ENCODE assay signal across 39 cellular contexts in the genomic region with DNA sequence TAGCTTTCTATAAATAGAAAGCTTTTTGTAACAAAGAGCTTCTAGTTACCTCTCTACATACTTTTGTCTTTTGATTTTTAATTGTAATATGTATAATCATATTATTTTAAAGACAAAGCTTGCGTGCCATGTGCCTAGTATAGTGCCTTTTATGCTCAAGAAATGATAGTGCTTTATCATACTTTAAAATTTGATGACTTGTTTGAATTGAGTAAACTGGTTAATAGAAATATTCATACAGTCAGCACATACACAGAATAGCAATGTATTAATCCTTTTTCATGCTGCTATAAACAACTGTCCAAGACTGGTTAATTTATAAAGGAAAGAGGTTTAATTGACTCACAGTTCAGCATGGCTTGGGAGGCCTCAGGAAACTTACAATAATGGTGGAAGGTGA.
"Had no signal": no experiment of that assay in that cellular context is flagged by ENCODE, and none has a peak within 500 bp of the region (broad histone marks: within the 10 kb centered on the region; RNA-seq: fewer than 3 reads in every experiment).

No MANE protein-coding gene starts in this region.

- H3K4me1 Mint-ChIP-seq: activated naive CD4-positive, alpha-beta T cell treated with anti-CD3 and anti-CD28 coated beads, Interleukin-2, amount 10 ng/mL, durations not matched to agents 7 days and 5 days; activated naive CD4-positive, alpha-beta T cell treated with anti-CD3 and anti-CD28 coated beads, Interleukin-2, amount 50 U/mL, for 24 hours; activated naive CD8-positive, alpha-beta T cell treated with anti-CD3 and anti-CD28 coated beads for 36 hours; activated naive CD8-positive, alpha-beta T cell treated with anti-CD3 and anti-CD28 coated beads, Interleukin-2, amount 10 ng/mL, durations not matched to agents 7 days and 5 days; activated naive CD8-positive, alpha-beta T cell treated with anti-CD3 and anti-CD28 coated beads, Interleukin-2, amount 50 U/mL, for 24 hours; activated T-helper 17 cell treated with anti-CD3 and anti-CD28 coated beads, Interleukin-2, amount 50 U/mL, for 72 hours; brain; central memory CD8-positive, alpha-beta T cell had no signal

- H3K9me3 ChIP-seq: adrenal gland, ascending aorta, body of pancreas, breast epithelium had no signal

- H3K36me3 Mint-ChIP-seq: activated naive CD4-positive, alpha-beta T cell treated with anti-CD3 and anti-CD28 coated beads, Interleukin-2, amount 10 ng/mL, durations not matched to agents 7 days and 5 days; activated naive CD8-positive, alpha-beta T cell; activated naive CD8-positive, alpha-beta T cell treated with anti-CD3 and anti-CD28 coated beads for 36 hours; activated naive CD8-positive, alpha-beta T cell treated with anti-CD3 and anti-CD28 coated beads, Interleukin-2, amount 10 ng/mL, durations not matched to agents 7 days and 5 days; brain had no signal

- DNase-seq: activated effector memory CD4-positive, alpha-beta T cell treated with anti-CD3 and anti-CD28 coated beads, Interleukin-2, amount 50 U/mL, for 16 hours; activated effector memory CD4-positive, alpha-beta T cell treated with Interleukin-2 at 50 U/mL for 16 hours; activated gamma-delta T cell; activated gamma-delta T cell treated with Interleukin-2 at 50 U/mL for 16 hours; activated naive CD4-positive, alpha-beta T cell; activated naive CD4-positive, alpha-beta T cell treated with anti-CD3 and anti-CD28 coated beads for 36 hours; activated naive CD4-positive, alpha-beta T cell treated with anti-CD3 and anti-CD28 coated beads, Interleukin-2, amount 10 ng/mL, durations not matched to agents 7 days and 5 days; activated naive CD4-positive, alpha-beta T cell treated with anti-CD3 and anti-CD28 coated beads, Interleukin-2, amount 50 U/mL, for 16 hours; activated naive CD4-positive, alpha-beta T cell treated with Interleukin-2 at 50 U/mL for 16 hours; activated naive CD8-positive, alpha-beta T cell treated with anti-CD3 and anti-CD28 coated beads for 36 hours; activated naive CD8-positive, alpha-beta T cell treated with anti-CD3 and anti-CD28 coated beads, Interleukin-2, amount 10 ng/mL, durations not matched to agents 7 days and 5 days; activated naive CD8-positive, alpha-beta T cell treated with anti-CD3 and anti-CD28 coated beads, Interleukin-2, amount 50 U/mL, for 24 hours; activated T-cell treated with anti-CD3 and anti-CD28 coated beads, Interleukin-2, amount 50 U/mL, for 1 hour; activated T-cell treated with anti-CD3 and anti-CD28 coated beads, Interleukin-2, amount 50 U/mL, for 24 hours; activated T-cell treated with anti-CD3 and anti-CD28 coated beads, Interleukin-2, amount 50 U/mL, for 4 hours; activated T-cell treated with anti-CD3 and anti-CD28 coated beads, Interleukin-2, amount 50 U/mL, for 48 hours; activated T-cell treated with anti-CD3 and anti-CD28 coated beads, Interleukin-2, amount 50 U/mL, for 72 hours; adrenal gland; amniotic stem cell; amygdala; anterior cingulate cortex; aorta; body of pancreas; caudate nucleus; central memory CD4-positive, alpha-beta T cell; cerebellar nuclear complex had no signal

- H3K36me3 ChIP-seq: adrenal gland, ascending aorta, breast epithelium, cardiac muscle cell had no signal

- H3K4me1 ChIP-seq: adrenal gland, ascending aorta, body of pancreas, breast epithelium had no signal

- H3K9me3 Mint-ChIP-seq: activated naive CD8-positive, alpha-beta T cell treated with anti-CD3 and anti-CD28 coated beads, Interleukin-2, amount 50 U/mL, for 24 hours; activated T-helper 1 cell treated with anti-CD3 and anti-CD28 coated beads, Interleukin-12 subunit alpha, Interleukin-12 subunit beta, Interleukin-2, Interleukin-4 antibody, amounts not matched to agents 30 ng/mL and 10 ng/mL and 1 ng/mL, durations not matched to agents 14 hours and 24 hours and 36 hours; activated T-helper 17 cell treated with anti-CD3 and anti-CD28 coated beads, Interleukin-2, amount 50 U/mL, for 72 hours had no signal

- H3K27ac ChIP-seq: adrenal gland, ascending aorta, body of pancreas, breast epithelium, cardiac muscle cell had no signal

- H3K27ac Mint-ChIP-seq: activated naive CD4-positive, alpha-beta T cell treated with anti-CD3 and anti-CD28 coated beads for 36 hours; activated naive CD4-positive, alpha-beta T cell treated with anti-CD3 and anti-CD28 coated beads, Interleukin-2, amount 50 U/mL, for 24 hours; activated naive CD4-positive, alpha-beta T cell treated with anti-CD3 and anti-CD28 coated beads, Interleukin-2, amount 50 U/mL, for 72 hours; activated naive CD8-positive, alpha-beta T cell; activated naive CD8-positive, alpha-beta T cell treated with anti-CD3 and anti-CD28 coated beads for 36 hours; activated naive CD8-positive, alpha-beta T cell treated with anti-CD3 and anti-CD28 coated beads, Interleukin-2, amount 10 ng/mL, durations not matched to agents 7 days and 5 days; activated naive CD8-positive, alpha-beta T cell treated with anti-CD3 and anti-CD28 coated beads, Interleukin-2, amount 50 U/mL, for 24 hours; activated T-cell treated with anti-CD3 and anti-CD28 coated beads, Interleukin-2, amount 50 U/mL, for 24 hours; activated T-cell treated with anti-CD3 and anti-CD28 coated beads, Interleukin-2, amount 50 U/mL, for 72 hours; activated T-helper 1 cell treated with anti-CD3 and anti-CD28 coated beads, Interleukin-12 subunit alpha, Interleukin-12 subunit beta, Interleukin-2, Interleukin-4 antibody, amounts not matched to agents 30 ng/mL and 10 ng/mL and 1 ng/mL, durations not matched to agents 14 hours and 24 hours and 36 hours; activated T-helper 17 cell treated with anti-CD3 and anti-CD28 coated beads, Interleukin-2, amount 50 U/mL, for 72 hours; activated T-helper 2 cell treated with anti-CD3 and anti-CD28 coated beads, Interferon-gamma antibody, Interleukin-2, Interleukin-4, amounts not matched to agents 10 μg/mL and 5 μg/mL and 100 μg/mL, durations not matched to agents 14 hours and 24 hours and 36 hours; brain had no signal

- FAIRE-seq: astrocyte, bronchial epithelial cell had no signal

- H3K4me3 Mint-ChIP-seq: activated naive CD4-positive, alpha-beta T cell treated with anti-CD3 and anti-CD28 coated beads for 36 hours; activated naive CD4-positive, alpha-beta T cell treated with anti-CD3 and anti-CD28 coated beads, Interleukin-2, amount 10 ng/mL, durations not matched to agents 7 days and 5 days; activated naive CD4-positive, alpha-beta T cell treated with anti-CD3 and anti-CD28 coated beads, Interleukin-2, amount 50 U/mL, for 24 hours; activated naive CD8-positive, alpha-beta T cell; activated naive CD8-positive, alpha-beta T cell treated with anti-CD3 and anti-CD28 coated beads for 36 hours; activated naive CD8-positive, alpha-beta T cell treated with anti-CD3 and anti-CD28 coated beads, Interleukin-2, amount 10 ng/mL, durations not matched to agents 7 days and 5 days; activated naive CD8-positive, alpha-beta T cell treated with anti-CD3 and anti-CD28 coated beads, Interleukin-2, amount 50 U/mL, for 24 hours; activated T-cell treated with anti-CD3 and anti-CD28 coated beads, Interleukin-2, amount 50 U/mL, for 24 hours; activated T-cell treated with anti-CD3 and anti-CD28 coated beads, Interleukin-2, amount 50 U/mL, for 4 hours; activated T-cell treated with anti-CD3 and anti-CD28 coated beads, Interleukin-2, amount 50 U/mL, for 72 hours; activated T-helper 1 cell treated with anti-CD3 and anti-CD28 coated beads, Interleukin-12 subunit alpha, Interleukin-12 subunit beta, Interleukin-2, Interleukin-4 antibody, amounts not matched to agents 30 ng/mL and 10 ng/mL and 1 ng/mL, durations not matched to agents 14 hours and 24 hours and 36 hours; activated T-helper 17 cell treated with anti-CD3 and anti-CD28 coated beads, Interleukin-2, amount 50 U/mL, for 72 hours; brain; central memory CD8-positive, alpha-beta T cell had no signal

- H3K27me3 Mint-ChIP-seq: activated naive CD4-positive, alpha-beta T cell treated with anti-CD3 and anti-CD28 coated beads, Interleukin-2, amount 10 ng/mL, durations not matched to agents 7 days and 5 days; activated naive CD4-positive, alpha-beta T cell treated with anti-CD3 and anti-CD28 coated beads, Interleukin-2, amount 50 U/mL, for 24 hours; activated naive CD8-positive, alpha-beta T cell; activated naive CD8-positive, alpha-beta T cell treated with anti-CD3 and anti-CD28 coated beads for 36 hours; activated naive CD8-positive, alpha-beta T cell treated with anti-CD3 and anti-CD28 coated beads, Interleukin-2, amount 10 ng/mL, durations not matched to agents 7 days and 5 days; activated naive CD8-positive, alpha-beta T cell treated with anti-CD3 and anti-CD28 coated beads, Interleukin-2, amount 50 U/mL, for 24 hours; activated T-cell treated with anti-CD3 and anti-CD28 coated beads, Interleukin-2, amount 50 U/mL, for 24 hours; activated T-helper 17 cell treated with anti-CD3 and anti-CD28 coated beads, Interleukin-2, amount 50 U/mL, for 72 hours; brain; central memory CD8-positive, alpha-beta T cell had no signal

- H3K4me3 ChIP-seq: adrenal gland, ascending aorta, body of pancreas, breast epithelium, cardiac muscle cell had no signal

- H3K27me3 ChIP-seq: adrenal gland, ascending aorta, body of pancreas, breast epithelium, cardiac muscle cell had no signal

- ATAC-seq: activated naive CD4-positive, alpha-beta T cell treated with anti-CD3 and anti-CD28 coated beads, Interleukin-2, amount 50 U/mL, for 72 hours; activated naive CD8-positive, alpha-beta T cell treated with anti-CD3 and anti-CD28 coated beads, Interleukin-2, amount 50 U/mL, for 24 hours; activated T-cell treated with anti-CD3 and anti-CD28 coated beads, Interleukin-2, amount 50 U/mL, for 4 hours; activated T-cell treated with anti-CD3 and anti-CD28 coated beads, Interleukin-2, amount 50 U/mL, for 72 hours; activated T-helper 17 cell treated with anti-CD3 and anti-CD28 coated beads, Interleukin-2, amount 50 U/mL, for 72 hours; body of pancreas had no signal
